Comparison of ENCODE assay signal across 1 cellular context in genomic region chr18:23146861-23147469, GRCh38.
TF ChIP-seq lines count a peak whose summit lies in the region.

No MANE protein-coding gene starts in this region.

TF ChIP-seq in HepG2, 621 proteins besides CTCF, POLR2A, EP300 and RAD21 (continued from another document and continues in another):
- TF ChIP-seq MLX (CRISPR knock-in tag; IDR thresholded peaks at IDR 0.05) (peak; percentile 94), RXRB (CRISPR knock-in tag; IDR thresholded peaks at IDR 0.05; ENCODE audit: borderline replicate concordance) (peak; percentile 85), CCDC6 (CRISPR knock-in tag; IDR thresholded peaks at IDR 0.05) (no peak), ZNF569 (CRISPR knock-in tag; IDR thresholded peaks at IDR 0.05; ENCODE audit: borderline replicate concordance) (no peak), SAP130 (CRISPR knock-in tag; IDR thresholded peaks at IDR 0.05; ENCODE audit: low read depth) (peak; percentile 56), BORCS8-MEF2B (CRISPR knock-in tag; IDR thresholded peaks at IDR 0.05) (0 out of 2 replicates have a peak, but pooled peaks have one; percentile 21), BHLHE40 (IDR thresholded peaks at IDR 0.05; ENCODE audit: low read length) (0 out of 2 replicates have a peak, but pooled peaks have one; percentile 20), GATAD2A (CRISPR knock-in tag; IDR thresholded peaks at IDR 0.05) (peak; percentile 72), ARID4A (CRISPR knock-in tag; IDR thresholded peaks at IDR 0.05; ENCODE audit: borderline replicate concordance) (peak; percentile 28; the same call in 1 of the 2 replicates), NFIC (IDR thresholded peaks at IDR 0.05; ENCODE audit: low read length) (peak; percentile 52; the same call in 1 of the 2 replicates), ZNF776 (CRISPR knock-in tag; IDR thresholded peaks at IDR 0.05) (no peak), KAT8 (CRISPR knock-in tag; IDR thresholded peaks at IDR 0.05) (peak; percentile 41; the same call in 1 of the 2 replicates), KDM5B (CRISPR knock-in tag; IDR thresholded peaks at IDR 0.05; ENCODE audit: borderline replicate concordance) (no peak), FOSL2 (CRISPR knock-in tag; IDR thresholded peaks at IDR 0.05) (peak; percentile 28; the same call in 1 of the 2 replicates), ZFX (CRISPR knock-in tag; IDR thresholded peaks at IDR 0.05; ENCODE audit: low read depth) (peak; percentile 40; the same call in 1 of the 2 replicates), PPARG (CRISPR knock-in tag; conservative IDR thresholded peaks at IDR 0.05) (peak; percentile 53), ZNF609 (CRISPR knock-in tag; IDR thresholded peaks at IDR 0.05; ENCODE audit: borderline replicate concordance) (0 out of 2 replicates have a peak, but pooled peaks have one; percentile 19), HMG20A (CRISPR knock-in tag; IDR thresholded peaks at IDR 0.05; ENCODE audit: borderline replicate concordance) (peak; percentile 38; the same call in 1 of the 2 replicates), ZBTB38 (CRISPR knock-in tag; IDR thresholded peaks at IDR 0.05) (peak; percentile 83; the same call in 1 of the 2 replicates), ZNF792 (CRISPR knock-in tag; IDR thresholded peaks at IDR 0.05) (peak; percentile 76; the same call in 1 of the 2 replicates), ATF1 (CRISPR knock-in tag; IDR thresholded peaks at IDR 0.05) (peak; percentile 44; the same call in 1 of the 2 replicates), ZSCAN25 (CRISPR knock-in tag; IDR thresholded peaks at IDR 0.05) (peak; percentile 57; the same call in 1 of the 2 replicates), SOX13 (IDR thresholded peaks at IDR 0.05) (no peak), SOX13 (CRISPR knock-in tag; conservative IDR thresholded peaks at IDR 0.05 in 1 of 2, IDR thresholded peaks at IDR 0.05 in 1 of 2) (peak in 1 of 2 experiments; percentile 67; a peak in 2 of 4 replicates), LCORL (IDR thresholded peaks at IDR 0.05) (no peak), LCORL (CRISPR knock-in tag; IDR thresholded peaks at IDR 0.05) (peak; percentile 61; the same call in 1 of the 2 replicates), MYC (CRISPR knock-in tag; IDR thresholded peaks at IDR 0.05; ENCODE audit: borderline replicate concordance) (no peak), ZNF7 (CRISPR knock-in tag; IDR thresholded peaks at IDR 0.05) (no peak), FOXP4 (CRISPR knock-in tag; IDR thresholded peaks at IDR 0.05) (peak; percentile 39; the same call in 1 of the 2 replicates), ZNF629 (CRISPR knock-in tag; conservative IDR thresholded peaks at IDR 0.05) (0 out of 2 replicates have a peak, but pooled peaks have one; percentile 53), ARNTL (CRISPR knock-in tag; IDR thresholded peaks at IDR 0.05) (peak; percentile 34; the same call in 1 of the 2 replicates)
- TF ChIP-seq, protein P1, sequence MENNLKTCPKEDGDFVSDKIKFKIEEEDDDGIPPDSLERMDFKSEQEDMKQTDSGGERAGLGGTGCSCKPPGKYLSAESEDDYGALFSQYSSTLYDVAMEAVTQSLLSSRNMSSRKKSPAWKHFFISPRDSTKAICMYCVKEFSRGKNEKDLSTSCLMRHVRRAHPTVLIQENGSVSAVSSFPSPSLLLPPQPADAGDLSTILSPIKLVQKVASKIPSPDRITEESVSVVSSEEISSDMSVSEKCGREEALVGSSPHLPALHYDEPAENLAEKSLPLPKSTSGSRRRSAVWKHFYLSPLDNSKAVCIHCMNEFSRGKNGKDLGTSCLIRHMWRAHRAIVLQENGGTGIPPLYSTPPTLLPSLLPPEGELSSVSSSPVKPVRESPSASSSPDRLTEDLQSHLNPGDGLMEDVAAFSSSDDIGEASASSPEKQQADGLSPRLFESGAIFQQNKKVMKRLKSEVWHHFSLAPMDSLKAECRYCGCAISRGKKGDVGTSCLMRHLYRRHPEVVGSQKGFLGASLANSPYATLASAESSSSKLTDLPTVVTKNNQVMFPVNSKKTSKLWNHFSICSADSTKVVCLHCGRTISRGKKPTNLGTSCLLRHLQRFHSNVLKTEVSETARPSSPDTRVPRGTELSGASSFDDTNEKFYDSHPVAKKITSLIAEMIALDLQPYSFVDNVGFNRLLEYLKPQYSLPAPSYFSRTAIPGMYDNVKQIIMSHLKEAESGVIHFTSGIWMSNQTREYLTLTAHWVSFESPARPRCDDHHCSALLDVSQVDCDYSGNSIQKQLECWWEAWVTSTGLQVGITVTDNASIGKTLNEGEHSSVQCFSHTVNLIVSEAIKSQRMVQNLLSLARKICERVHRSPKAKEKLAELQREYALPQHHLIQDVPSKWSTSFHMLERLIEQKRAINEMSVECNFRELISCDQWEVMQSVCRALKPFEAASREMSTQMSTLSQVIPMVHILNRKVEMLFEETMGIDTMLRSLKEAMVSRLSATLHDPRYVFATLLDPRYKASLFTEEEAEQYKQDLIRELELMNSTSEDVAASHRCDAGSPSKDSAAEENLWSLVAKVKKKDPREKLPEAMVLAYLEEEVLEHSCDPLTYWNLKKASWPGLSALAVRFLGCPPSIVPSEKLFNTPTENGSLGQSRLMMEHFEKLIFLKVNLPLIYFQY (CRISPR knock-in tag; IDR thresholded peaks at IDR 0.05; ENCODE audit: borderline replicate concordance) = peak; percentile 15; the same call in 1 of the 2 replicates
- TF ChIP-seq, protein P2, sequence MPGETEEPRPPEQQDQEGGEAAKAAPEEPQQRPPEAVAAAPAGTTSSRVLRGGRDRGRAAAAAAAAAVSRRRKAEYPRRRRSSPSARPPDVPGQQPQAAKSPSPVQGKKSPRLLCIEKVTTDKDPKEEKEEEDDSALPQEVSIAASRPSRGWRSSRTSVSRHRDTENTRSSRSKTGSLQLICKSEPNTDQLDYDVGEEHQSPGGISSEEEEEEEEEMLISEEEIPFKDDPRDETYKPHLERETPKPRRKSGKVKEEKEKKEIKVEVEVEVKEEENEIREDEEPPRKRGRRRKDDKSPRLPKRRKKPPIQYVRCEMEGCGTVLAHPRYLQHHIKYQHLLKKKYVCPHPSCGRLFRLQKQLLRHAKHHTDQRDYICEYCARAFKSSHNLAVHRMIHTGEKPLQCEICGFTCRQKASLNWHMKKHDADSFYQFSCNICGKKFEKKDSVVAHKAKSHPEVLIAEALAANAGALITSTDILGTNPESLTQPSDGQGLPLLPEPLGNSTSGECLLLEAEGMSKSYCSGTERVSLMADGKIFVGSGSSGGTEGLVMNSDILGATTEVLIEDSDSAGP (CRISPR knock-in tag; IDR thresholded peaks at IDR 0.05; ENCODE audit: borderline replicate concordance) = no peak
- TF ChIP-seq, protein P3, sequence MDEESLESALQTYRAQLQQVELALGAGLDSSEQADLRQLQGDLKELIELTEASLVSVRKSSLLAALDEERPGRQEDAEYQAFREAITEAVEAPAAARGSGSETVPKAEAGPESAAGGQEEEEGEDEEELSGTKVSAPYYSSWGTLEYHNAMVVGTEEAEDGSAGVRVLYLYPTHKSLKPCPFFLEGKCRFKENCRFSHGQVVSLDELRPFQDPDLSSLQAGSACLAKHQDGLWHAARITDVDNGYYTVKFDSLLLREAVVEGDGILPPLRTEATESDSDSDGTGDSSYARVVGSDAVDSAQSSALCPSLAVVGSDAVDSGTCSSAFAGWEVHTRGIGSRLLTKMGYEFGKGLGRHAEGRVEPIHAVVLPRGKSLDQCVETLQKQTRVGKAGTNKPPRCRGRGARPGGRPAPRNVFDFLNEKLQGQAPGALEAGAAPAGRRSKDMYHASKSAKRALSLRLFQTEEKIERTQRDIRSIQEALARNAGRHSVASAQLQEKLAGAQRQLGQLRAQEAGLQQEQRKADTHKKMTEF (CRISPR knock-in tag; IDR thresholded peaks at IDR 0.05) = peak; percentile 66
- TF ChIP-seq, protein P4, sequence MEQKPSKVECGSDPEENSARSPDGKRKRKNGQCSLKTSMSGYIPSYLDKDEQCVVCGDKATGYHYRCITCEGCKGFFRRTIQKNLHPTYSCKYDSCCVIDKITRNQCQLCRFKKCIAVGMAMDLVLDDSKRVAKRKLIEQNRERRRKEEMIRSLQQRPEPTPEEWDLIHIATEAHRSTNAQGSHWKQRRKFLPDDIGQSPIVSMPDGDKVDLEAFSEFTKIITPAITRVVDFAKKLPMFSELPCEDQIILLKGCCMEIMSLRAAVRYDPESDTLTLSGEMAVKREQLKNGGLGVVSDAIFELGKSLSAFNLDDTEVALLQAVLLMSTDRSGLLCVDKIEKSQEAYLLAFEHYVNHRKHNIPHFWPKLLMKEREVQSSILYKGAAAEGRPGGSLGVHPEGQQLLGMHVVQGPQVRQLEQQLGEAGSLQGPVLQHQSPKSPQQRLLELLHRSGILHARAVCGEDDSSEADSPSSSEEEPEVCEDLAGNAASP (CRISPR knock-in tag; IDR thresholded peaks at IDR 0.05; ENCODE audit: borderline replicate concordance) = peak; percentile 82; the same call in 1 of the 2 replicates
